ENCODE assay signal across 22 cellular contexts in the genomic region with DNA sequence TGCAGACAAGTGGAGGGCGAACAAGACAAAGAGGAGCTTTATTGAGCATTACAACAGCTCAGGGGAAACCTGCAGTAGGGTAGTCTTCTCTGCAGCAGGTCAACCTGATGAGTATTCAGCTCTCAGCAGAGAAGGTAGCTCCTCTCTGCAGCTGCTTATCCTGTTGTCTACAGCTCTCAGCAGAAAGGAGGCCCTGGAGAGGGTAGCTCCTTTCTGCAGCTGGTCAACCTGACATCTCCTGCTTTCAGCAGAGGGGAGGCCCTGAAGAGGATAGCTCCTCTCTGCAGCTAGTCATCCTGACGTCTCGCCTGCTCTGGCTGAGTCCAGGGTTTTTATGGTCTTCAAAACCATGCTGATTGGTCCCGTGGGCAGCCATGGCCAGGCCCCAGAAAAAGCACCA.
"Had no signal": no experiment of that assay in that cellular context is flagged by ENCODE, and none has a peak within 500 bp of the region (broad histone marks: within the 10 kb centered on the region; RNA-seq: fewer than 3 reads in every experiment).

No MANE protein-coding gene starts in this region.

- H3K36me3 ChIP-seq: gastrocnemius medialis, heart right ventricle, neutrophil, right lobe of liver, thoracic aorta, transverse colon had no signal

- H3K4me1 ChIP-seq: gastrocnemius medialis, heart right ventricle, psoas muscle, right lobe of liver had no signal

- H3K4me1 Mint-ChIP-seq: endodermal cell; naive thymus-derived CD8-positive, alpha-beta T cell; stimulated activated naive CD8-positive, alpha-beta T cell treated with anti-CD3 and anti-CD28 coated beads, Interleukin-15, amount 100 ng/mL, for 72 hours had no signal

- DNase-seq: effector CD4-positive, alpha-beta T cell; endodermal cell; gastrocnemius medialis; heart right ventricle; hypothalamus; islet precursor cell; mammary epithelial cell; mucosa of descending colon; naive thymus-derived CD8-positive, alpha-beta T cell; psoas muscle; retina; right lobe of liver; stimulated activated CD4-positive, alpha-beta T cell treated with anti-CD3 and anti-CD28 coated beads, Interleukin-4, amount 100 ng/mL, for 1 hour; stimulated activated naive B cell treated with anti-CD40 and anti-IgM and Interleukin-4, amounts not matched to agents 10 μg/mL and 1 μg/mL and 100 μg/mL, for 72 hours; stimulated activated naive CD8-positive, alpha-beta T cell treated with anti-CD3 and anti-CD28 coated beads, Interleukin-15, amount 100 ng/mL, for 72 hours; transverse colon had no signal

- H3K27ac Mint-ChIP-seq: endodermal cell; stimulated activated naive B cell treated with anti-CD40 and anti-IgM and Interleukin-4, amounts not matched to agents 10 μg/mL and 1 μg/mL and 100 μg/mL, for 72 hours; stimulated activated naive CD8-positive, alpha-beta T cell treated with anti-CD3 and anti-CD28 coated beads, Interleukin-15, amount 100 ng/mL, for 72 hours had no signal

- H3K9me3 ChIP-seq: gastrocnemius medialis, neutrophil, psoas muscle, right lobe of liver, thoracic aorta had no signal

- FAIRE-seq: endothelial cell of umbilical vein had no signal

- H3K27ac ChIP-seq: coronary artery, gastrocnemius medialis, heart right ventricle, neutrophil, psoas muscle, right lobe of liver, thoracic aorta, transverse colon had no signal

- H3K4me3 Mint-ChIP-seq: endodermal cell; naive thymus-derived CD8-positive, alpha-beta T cell; stimulated activated naive B cell treated with anti-CD40 and anti-IgM and Interleukin-4, amounts not matched to agents 10 μg/mL and 1 μg/mL and 100 μg/mL, for 72 hours; stimulated activated naive CD8-positive, alpha-beta T cell treated with anti-CD3 and anti-CD28 coated beads, Interleukin-15, amount 100 ng/mL, for 72 hours had no signal

- H3K27me3 ChIP-seq: gastrocnemius medialis, heart right ventricle, neutrophil, right lobe of liver, transverse colon had no signal

- ATAC-seq: esophagus mucosa; gastrocnemius medialis; heart right ventricle; left lobe of liver; naive thymus-derived CD8-positive, alpha-beta T cell; psoas muscle; right lobe of liver; stimulated activated naive B cell treated with anti-CD40 and anti-IgM and Interleukin-4, amounts not matched to agents 10 μg/mL and 1 μg/mL and 100 μg/mL, for 72 hours; stimulated activated naive CD8-positive, alpha-beta T cell treated with anti-CD3 and anti-CD28 coated beads, Interleukin-15, amount 100 ng/mL, for 72 hours had no signal

- H3K27me3 Mint-ChIP-seq: stimulated activated naive B cell treated with anti-CD40 and anti-IgM and Interleukin-4, amounts not matched to agents 10 μg/mL and 1 μg/mL and 100 μg/mL, for 72 hours; stimulated activated naive CD8-positive, alpha-beta T cell treated with anti-CD3 and anti-CD28 coated beads, Interleukin-15, amount 100 ng/mL, for 72 hours had no signal

- H3K4me3 ChIP-seq: coronary artery, gastrocnemius medialis, heart right ventricle, mucosa of descending colon, psoas muscle, right lobe of liver, thoracic aorta, transverse colon had no signal
